Comparison of ENCODE assay signal across 5 cellular contexts in genomic region chr7:141770083-141770583, GRCh38. TPM values are rescaled to one million over a fixed set of nuclear protein-coding genes. Genes with fewer than 3 reads are reported as not detected.
"Had no signal": no experiment of that assay in that cellular context is flagged by ENCODE, and none has a peak within 500 bp of the region (broad histone marks: within the 10 kb centered on the region; RNA-seq: fewer than 3 reads in every experiment).

No MANE protein-coding gene starts in this region.

RNA-seq across cellular contexts. Expression of gene TAS2R3, which starts 6.2 kb away (rescaled TPM):
- total RNA-seq: right atrium auricular region had no signal
- polyA plus RNA-seq: naive thymus-derived CD8-positive, alpha-beta T cell; neural cell; smooth muscle cell; spleen had no signal

RNA-seq across cellular contexts. Expression of gene TAS2R4, which starts 6.3 kb away (rescaled TPM):
- polyA plus RNA-seq: smooth muscle cell had no signal

RNA-seq across cellular contexts. Expression of gene TAS2R5, which starts 19.9 kb away (rescaled TPM):
- polyA plus RNA-seq: smooth muscle cell had no signal
